In genomic region chr2:38912619-38913018, GRCh38 we compare ENCODE assay signal across 7 cellular contexts. TPM values are rescaled to one million over a fixed set of nuclear protein-coding genes. Genes with fewer than 3 reads are reported as not detected.
"Had no signal": no experiment of that assay in that cellular context is flagged by ENCODE, and none has a peak within 500 bp of the region (broad histone marks: within the 10 kb centered on the region; RNA-seq: fewer than 3 reads in every experiment).

No MANE protein-coding gene starts in this region.

- H3K27ac ChIP-seq: HL-60 had no signal

- DNase-seq: IMR-90, KBM-7, KG1 had no signal

- FAIRE-seq: HTR-8/SVneo had no signal

RNA-seq across cellular contexts. Expression of gene ARHGEF33, which starts 22.9 kb away (rescaled TPM):
- total RNA-seq: HT1080 had no signal
- polyA plus RNA-seq: IgD-negative memory B cell had no signal
